Comparison of ENCODE assay signal across 11 cellular contexts in genomic region chr3:61926913-61927312, GRCh38.
DNase-seq lines count a peak whose midpoint lies in the region; ATAC-seq and TF ChIP-seq lines count a peak whose summit lies in the region.
"Had no signal": no experiment of that assay in that cellular context is flagged by ENCODE, and none has a peak within 500 bp of the region (broad histone marks: within the 10 kb centered on the region; RNA-seq: fewer than 3 reads in every experiment).

No MANE protein-coding gene starts in this region.

- H3K27me3 ChIP-seq in H9 (ENCODE audit: insufficient read depth, low read length) (no peaks in the 10 kb centered on the region), hepatocyte (no peaks in the 10 kb centered on the region), stomach (no peaks in the 10 kb centered on the region)
- no peaks in the 10 kb centered on the region for H3K27me3 ChIP-seq in naive thymus-derived CD4-positive, alpha-beta T cell (ENCODE audit: control insufficient read depth in 2 of 2, insufficient read depth in 2 of 2, low read length in 2 of 2)

- intact Hi-C loops in stomach (cut with DNase I; ENCODE audit: low total_unique reads): no loop called here
- intact Hi-C loops in naive thymus-derived CD4-positive, alpha-beta T cell (cut with micrococcal nuclease): no loop called here

- H3K4me3 ChIP-seq in choroid plexus epithelial cell (ENCODE audit: low read depth, low read length) (no peak overlapping the region), hepatocyte (no peak overlapping the region), stomach (no peak overlapping the region)
- no peak overlapping the region for H3K4me3 ChIP-seq in naive thymus-derived CD4-positive, alpha-beta T cell (ENCODE audit: low read length)

- H2BK20ac ChIP-seq in H9 (ENCODE audit: low read depth, low read length, poor library complexity, severe bottlenecking): no peak overlapping the region

- no peak overlapping the region for H2BK5ac ChIP-seq in H9 (ENCODE audit: insufficient read length, low read length)

- no peaks in the 10 kb centered on the region for H3K23me2 ChIP-seq in H9 (ENCODE audit: insufficient read length, low read depth, low read length, poor library complexity, severe bottlenecking)

- WGBS in H9 (ENCODE audit: extremely low coverage, insufficient read length, low lambda C conversion rate): no CpG with 5 or more reads among the region's 3 CpGs
- 62% methylated on average over 3 of the region's 3 CpGs for WGBS in hepatocyte (ENCODE audit: low lambda C conversion rate, missing lambda C conversion rate)
- WGBS in stomach, 5 donors: 59 to 75% (median 65%) methylated on average over 3 of the region's 3 CpGs

- H3K4ac ChIP-seq in H9 (ENCODE audit: low read depth, low read length): no peak overlapping the region

- H3K9me3 ChIP-seq in H9 (ENCODE audit: control insufficient read depth, low read depth, low read length): no peaks in the 10 kb centered on the region
- no peaks in the 10 kb centered on the region for H3K9me3 ChIP-seq in hepatocyte (ENCODE audit: low read depth)
- no peaks in the 10 kb centered on the region for H3K9me3 ChIP-seq in stomach
- H3K9me3 ChIP-seq in naive thymus-derived CD4-positive, alpha-beta T cell (ENCODE audit: control insufficient read depth in 2 of 3, low read length in 3 of 3): no peaks in the 10 kb centered on the region

- DNase-seq in H9 (no peak), choroid plexus epithelial cell (ENCODE audit: low read depth) (peak; percentile 86), hepatocyte (ENCODE audit: low spot score) (no peak), stomach (no peak), T-helper 9 cell (no peak), RKO (ENCODE audit: low spot score) (no peak), NCI-H2227 (lab: John Stamatoyannopoulos, UW; ENCODE audit: unreplicated experiment) (no peak)
- no peak for DNase-seq in naive thymus-derived CD4-positive, alpha-beta T cell
- DNase-seq: NCI-H1694 treated with DMSO at 0.1 percent for 48 hours, T-helper 17 cell had no signal

- no peak overlapping the region for H3K4me3 Mint-ChIP-seq in H9
- no peak overlapping the region for H3K4me3 Mint-ChIP-seq in naive thymus-derived CD4-positive, alpha-beta T cell
- H3K4me3 Mint-ChIP-seq: stimulated activated naive CD8-positive, alpha-beta T cell treated with anti-CD3 and anti-CD28 coated beads, Interleukin-15, Interleukin-2, amounts not matched to agents 100 ng/mL and 50 ng/mL, for 24 hours; T-helper 17 cell had no signal

- H2AFZ ChIP-seq in H9 (ENCODE audit: low read length) (no peak overlapping the region), hepatocyte (no peak overlapping the region)

- H4K5ac ChIP-seq in H9 (ENCODE audit: insufficient read length, low read depth, low read length): no peak overlapping the region

- H3K27ac Mint-ChIP-seq in H9: peak overlapping the region in 2 of 3 experiments; percentile 8 to 22; a peak in 1 of 7 replicates
- H3K27ac Mint-ChIP-seq in naive thymus-derived CD4-positive, alpha-beta T cell: no peak overlapping the region
- H3K27ac Mint-ChIP-seq: stimulated activated naive CD8-positive, alpha-beta T cell treated with anti-CD3 and anti-CD28 coated beads, Interleukin-15, Interleukin-2, amounts not matched to agents 100 ng/mL and 50 ng/mL, for 24 hours; T-helper 17 cell had no signal

- no peak overlapping the region for H3K14ac ChIP-seq in H9 (ENCODE audit: insufficient read depth, low read length)

- no peak overlapping the region for H3K23ac ChIP-seq in H9 (ENCODE audit: insufficient read length, low read depth, low read length)

- POLR2A ChIA-PET in naive thymus-derived CD4-positive, alpha-beta T cell (lab: Charles Lee): no interaction called here

- no peak overlapping the region for H2BK120ac ChIP-seq in H9 (ENCODE audit: low read depth, low read length, poor library complexity, severe bottlenecking)

- no peak overlapping the region for H2BK15ac ChIP-seq in H9 (ENCODE audit: low read depth, low read length)

- TF ChIP-seq POLR2A in stomach (IDR thresholded peaks at IDR 0.05): no peak

- H3K4me1 ChIP-seq in H9 (ENCODE audit: insufficient read depth, low read length) (peaks cover 17% of the 10 kb centered on the region), hepatocyte (ENCODE audit: insufficient read depth) (no peaks in the 10 kb centered on the region), stomach (peaks cover 0 to 35% (median 8%) of the 10 kb centered on the region in 4 donors)
- no peaks in the 10 kb centered on the region for H3K4me1 ChIP-seq in naive thymus-derived CD4-positive, alpha-beta T cell (ENCODE audit: control insufficient read depth in 2 of 2, insufficient read depth in 2 of 2, low read length in 2 of 2)

- H3K4me2 ChIP-seq in H9 (ENCODE audit: insufficient read depth, insufficient read length, low read length): no peak overlapping the region
- H3K4me2 ChIP-seq in hepatocyte: peak overlapping the region; percentile 9

- TF ChIP-seq CTCF in H9 (conservative IDR thresholded peaks at IDR 0.05): no peak
- no peak for TF ChIP-seq CTCF in choroid plexus epithelial cell (conservative IDR thresholded peaks at IDR 0.05; ENCODE audit: low read depth, low read length)
- no peak for TF ChIP-seq CTCF in hepatocyte (IDR thresholded peaks at IDR 0.05; ENCODE audit: poor library complexity)
- no peak for TF ChIP-seq CTCF in stomach (IDR thresholded peaks at IDR 0.05)

- no peaks in the 10 kb centered on the region for H3K36me3 Mint-ChIP-seq in H9 (ENCODE audit: insufficient read depth in 1 of 3, low read depth in 3 of 3)
- no peaks in the 10 kb centered on the region for H3K36me3 Mint-ChIP-seq in naive thymus-derived CD4-positive, alpha-beta T cell

- H2BK12ac ChIP-seq in H9 (ENCODE audit: insufficient read length, low read depth, low read length): no peak overlapping the region

- no peaks in the 10 kb centered on the region for H3K79me1 ChIP-seq in H9 (ENCODE audit: insufficient read depth, low read depth, low read length, poor library complexity, severe bottlenecking)

- CTCF ChIA-PET in naive thymus-derived CD4-positive, alpha-beta T cell (lab: Charles Lee): no interaction called here

- H4K91ac ChIP-seq in H9 (ENCODE audit: insufficient read length, low read depth, low read length): no peak overlapping the region

- no peak overlapping the region for H3K18ac ChIP-seq in H9 (ENCODE audit: insufficient read length, low read depth, low read length)

- H2AK5ac ChIP-seq in H9 (ENCODE audit: insufficient read length, low read length): no peak overlapping the region

- H3T11ph ChIP-seq in H9 (ENCODE audit: low read length): no peak overlapping the region

- H3K56ac ChIP-seq in H9 (ENCODE audit: insufficient read length, low read depth, low read length): no peak overlapping the region

- H3K4me1 Mint-ChIP-seq in H9: peaks cover 56 to 60% of the 10 kb centered on the region in 2 experiments
- no peaks in the 10 kb centered on the region for H3K4me1 Mint-ChIP-seq in naive thymus-derived CD4-positive, alpha-beta T cell
- H3K4me1 Mint-ChIP-seq: T-helper 17 cell had no signal

- TF ChIP-seq EP300 in stomach (IDR thresholded peaks at IDR 0.05): no peak

- no peaks in the 10 kb centered on the region for H4K20me1 ChIP-seq in H9 (ENCODE audit: control insufficient read depth, insufficient read depth, insufficient read length)
- H4K20me1 ChIP-seq in hepatocyte (ENCODE audit: insufficient read depth, poor library complexity, severe bottlenecking): no peaks in the 10 kb centered on the region

- H3K9me2 ChIP-seq in hepatocyte (replicated peaks; ENCODE audit: insufficient read depth): no peaks in the 10 kb centered on the region

- H3K9me3 Mint-ChIP-seq in H9: no peaks in the 10 kb centered on the region
- H3K9me3 Mint-ChIP-seq in naive thymus-derived CD4-positive, alpha-beta T cell: peaks cover 0 to 6% (median 0%) of the 10 kb centered on the region in 11 donors

- ATAC-seq in naive thymus-derived CD4-positive, alpha-beta T cell: no peak
- ATAC-seq: T-helper 17 cell had no signal

- H3K27ac ChIP-seq in H9 (ENCODE audit: insufficient read length, low read depth, low read length) (no peak overlapping the region), hepatocyte (peak overlapping the region; percentile 59), stomach (peak overlapping the region in 3 of 5 donors; percentile 27 to 66 (median 56))
- no peak overlapping the region for H3K27ac ChIP-seq in naive thymus-derived CD4-positive, alpha-beta T cell (ENCODE audit: low read depth, low read length)

- no peak overlapping the region for H4K8ac ChIP-seq in H9 (replicated peaks; ENCODE audit: insufficient read length, low read depth, low read length)

- H3K27me3 Mint-ChIP-seq in H9 (ENCODE audit: low read depth): no peaks in the 10 kb centered on the region
- peaks cover 0 to 9% (median 3%) of the 10 kb centered on the region in 5 donors for H3K27me3 Mint-ChIP-seq in naive thymus-derived CD4-positive, alpha-beta T cell
- H3K27me3 Mint-ChIP-seq: T-helper 17 cell had no signal

- H3K36me3 ChIP-seq in hepatocyte (replicated peaks; ENCODE audit: insufficient read depth, low read depth) (no peaks in the 10 kb centered on the region), stomach (no peaks in the 10 kb centered on the region)
- no peaks in the 10 kb centered on the region for H3K36me3 ChIP-seq in naive thymus-derived CD4-positive, alpha-beta T cell (ENCODE audit: control insufficient read depth in 2 of 3, insufficient read depth in 3 of 3, low read length in 3 of 3)

- H3K79me2 ChIP-seq in H9 (ENCODE audit: insufficient read depth, low read length) (peaks cover 6% of the 10 kb centered on the region; the same call in 1 of the 2 replicates), hepatocyte (peaks cover 3% of the 10 kb centered on the region)

- no peak overlapping the region for H3K9ac ChIP-seq in H9 (ENCODE audit: extremely low read depth, insufficient read length, low read length)

Comparison
In these comparisons a context has a peak if more than half of its experiments do, and no peak if none do; other contexts are left out.
1. H3K27ac ChIP-seq: peak in hepatocyte (single experiment) and stomach (3 of 5); none in H9 (single experiment) and naive thymus-derived CD4-positive, alpha-beta T cell (single experiment).
2. H3K27ac Mint-ChIP-seq: peak in H9 (2 of 3); none in naive thymus-derived CD4-positive, alpha-beta T cell (0 of 9).